In genomic region chr7:91944970-91945369, GRCh38 we compare ENCODE assay signal across 8 cellular contexts. TPM values are rescaled to one million over a fixed set of nuclear protein-coding genes. Genes with fewer than 3 reads are reported as not detected.
DNase-seq lines count a peak whose midpoint lies in the region; ATAC-seq, FAIRE-seq and TF ChIP-seq lines count a peak whose summit lies in the region.
"Not testable (repeated sequence)": the region's sequence is repeated elsewhere in the genome, so short reads cannot be mapped to it uniquely, and the experiment has no call there.

No MANE protein-coding gene starts in this region.

- H3K4me2 ChIP-seq in BLaER1 = peak overlapping the region; percentile 36; the same call in 1 of the 2 replicates
- peak overlapping the region; percentile 19 for H3K4me2 ChIP-seq in GM23248 (ENCODE audit: unreplicated experiment)
- not testable (repeated sequence) for H3K4me2 ChIP-seq in HepG2 (ENCODE audit: low read depth, low read length); trophoblast cell (ENCODE audit: low read length)

- H3K4me3 ChIP-seq in BLaER1; GM23248; HepG2 (replicated peaks in 1 of 3; ENCODE audit: insufficient read depth in 1 of 3, low read depth in 2 of 3, low read length in 3 of 3); trophoblast cell (ENCODE audit: low read depth, low read length); subcutaneous abdominal adipose tissue (ENCODE audit: low read depth in 1 of 5, low read length in 5 of 5); upper lobe of left lung: not testable (repeated sequence)

- H4K12ac ChIP-seq in trophoblast cell (ENCODE audit: low read depth, low read length) = not testable (repeated sequence)

- H3F3A ChIP-seq in GM23248 (ENCODE audit: insufficient read depth) = not testable (repeated sequence)

- CTCF ChIA-PET in WTC11 (lab: Charles Lee); HepG2 (lab: Yijun Ruan, JAX; ENCODE audit: low intra/inter-chr PET ratio, low total read pairs): not testable (repeated sequence)
- CTCF ChIA-PET in MCF 10A (lab: Yijun Ruan, JAX) = interaction anchor here (0.5 to 2.3 kb wide), 4 partner anchors 17 to 277 kb away, joined by 3 to 12 read pairs (median 4); partner anchors contain the start of gene MTERF1

- not testable (repeated sequence) for DNase-seq in GM23248; WTC11 (ENCODE audit: low spot score); MCF 10A (ENCODE audit: unreplicated experiment); HepG2 (ENCODE audit: low spot score); trophoblast cell; upper lobe of left lung

- H3K27me3 ChIP-seq in BLaER1; GM23248 (replicated peaks; ENCODE audit: insufficient read depth); HepG2 (ENCODE audit: control insufficient read depth in 1 of 2, insufficient read depth in 2 of 2, low read length in 2 of 2); trophoblast cell (ENCODE audit: insufficient read depth, low read length); subcutaneous abdominal adipose tissue (ENCODE audit: control insufficient read depth in 5 of 5, insufficient read depth in 4 of 5, low read length in 5 of 5); upper lobe of left lung: not testable (repeated sequence)

- in situ Hi-C loops in GM23248 (cut with MboI); HepG2 (cut with HindIII; ENCODE audit: extremely low pct_ligation_motif_present, low pct_unique_long_range_greater_than_20kb): not testable (repeated sequence)

- H3K27ac Mint-ChIP-seq in WTC11 = not testable (repeated sequence)
- H3K27ac Mint-ChIP-seq in MCF 10A (ENCODE audit: low read depth, unreplicated experiment) = peak overlapping the region; percentile 12

- H2BK5ac ChIP-seq in trophoblast cell (ENCODE audit: low read depth, low read length, poor library complexity) = not testable (repeated sequence)

- H3K9me3 Mint-ChIP-seq in WTC11; MCF 10A (ENCODE audit: unreplicated experiment): not testable (repeated sequence)

- POLR2A ChIA-PET in WTC11 (lab: Charles Lee) = not testable (repeated sequence)
- POLR2A ChIA-PET in MCF 10A (lab: Yijun Ruan, JAX) = interaction anchor here (0.6 to 1.1 kb wide), 5 partner anchors 32 to 80 kb away, joined by 3 to 7 read pairs (median 3); no protein-coding TSS in a partner anchor
- POLR2A ChIA-PET in HepG2 (lab: Yijun Ruan, JAX) = interaction anchor here (1.2 kb wide), 1 partner anchor 64 kb away, joined by 5 read pairs; the partner anchor contains the start of gene MTERF1

- H3K27ac ChIP-seq in BLaER1; HepG2 (ENCODE audit: extremely low read length, insufficient read depth, low read length); trophoblast cell (ENCODE audit: low read depth, low read length): not testable (repeated sequence)
- H3K27ac ChIP-seq in GM23248 = peak overlapping the region; percentile 57
- H3K27ac ChIP-seq in subcutaneous abdominal adipose tissue (ENCODE audit: low read depth, low read length) = peak overlapping the region; percentile 86
- H3K27ac ChIP-seq in upper lobe of left lung = peak overlapping the region; percentile 40 to 72 (median 52)

- H3K9me2 ChIP-seq in GM23248 (ENCODE audit: insufficient read depth) = not testable (repeated sequence)

- H3K36me3 ChIP-seq in BLaER1 = peaks cover 12% of the 10 kb centered on the region; the same call in 1 of the 2 replicates
- H3K36me3 ChIP-seq in GM23248 (ENCODE audit: low read depth); HepG2 (replicated peaks in 1 of 2; ENCODE audit: control insufficient read depth in 1 of 2, insufficient read depth in 2 of 2, low read length in 2 of 2); trophoblast cell (ENCODE audit: control insufficient read depth in 1 of 2, insufficient read depth in 2 of 2, low read length in 2 of 2); subcutaneous abdominal adipose tissue (ENCODE audit: control insufficient read depth in 5 of 5, insufficient read depth in 5 of 5, low read length in 5 of 5); upper lobe of left lung: not testable (repeated sequence)

- H2BK120ac ChIP-seq in trophoblast cell (ENCODE audit: insufficient read depth, low read length, poor library complexity) = not testable (repeated sequence)

- not testable (repeated sequence) for H2AK5ac ChIP-seq in trophoblast cell (ENCODE audit: low read length)

- H3K4me1 Mint-ChIP-seq in WTC11 = peaks cover 11% of the 10 kb centered on the region
- H3K4me1 Mint-ChIP-seq in MCF 10A (ENCODE audit: insufficient read depth, unreplicated experiment) = not testable (repeated sequence)

- peaks cover 51% of the 10 kb centered on the region for H3K4me1 ChIP-seq in BLaER1
- peaks cover 21% of the 10 kb centered on the region; the same call in 1 of the 2 replicates for H3K4me1 ChIP-seq in GM23248 (ENCODE audit: insufficient read depth)
- peaks cover 33% of the 10 kb centered on the region for H3K4me1 ChIP-seq in HepG2 (ENCODE audit: insufficient read depth, low read length)
- not testable (repeated sequence) for H3K4me1 ChIP-seq in trophoblast cell (ENCODE audit: control insufficient read depth in 1 of 2, insufficient read depth in 2 of 2, low read length in 2 of 2)
- peaks cover 0 to 41% (median 37%) of the 10 kb centered on the region in 5 donors for H3K4me1 ChIP-seq in subcutaneous abdominal adipose tissue (ENCODE audit: control insufficient read depth in 5 of 5, insufficient read depth in 5 of 5, low read length in 5 of 5)
- H3K4me1 ChIP-seq in upper lobe of left lung = peaks cover 26 to 46% (median 34%) of the 10 kb centered on the region in 4 donors

- not testable (repeated sequence) for H3K36me3 Mint-ChIP-seq in WTC11; MCF 10A (ENCODE audit: insufficient read depth, unreplicated experiment)

- TF ChIP-seq RAD21 in HepG2 (CRISPR knock-in tag; IDR thresholded peaks at IDR 0.05) = not testable (repeated sequence)

- H2BK12ac ChIP-seq in trophoblast cell (ENCODE audit: low read length) = not testable (repeated sequence)

- H3K79me2 ChIP-seq in GM23248 (ENCODE audit: insufficient read depth) (peaks cover 97% of the 10 kb centered on the region), HepG2 (ENCODE audit: insufficient read depth, low read length) (peaks cover 78% of the 10 kb centered on the region)
- not testable (repeated sequence) for H3K79me2 ChIP-seq in trophoblast cell (ENCODE audit: control insufficient read depth, insufficient read depth, low read length, poor library complexity)

- TF ChIP-seq POLR2A in HepG2 (IDR thresholded peaks at IDR 0.05; ENCODE audit: insufficient read depth in 1 of 2, low read depth in 2 of 2, low read length in 2 of 2); upper lobe of left lung (IDR thresholded peaks at IDR 0.05): not testable (repeated sequence)

- not testable (repeated sequence) for H3K9me3 ChIP-seq in BLaER1; GM23248 (ENCODE audit: low read depth); HepG2 (ENCODE audit: low read length); trophoblast cell (ENCODE audit: insufficient read depth, low read depth, low read length); subcutaneous abdominal adipose tissue (ENCODE audit: control insufficient read depth in 5 of 5, low read length in 5 of 5); upper lobe of left lung

- not testable (repeated sequence) for H3K79me1 ChIP-seq in trophoblast cell (ENCODE audit: low read length)

- not testable (repeated sequence) for H3K9ac ChIP-seq in BLaER1; HepG2 (ENCODE audit: insufficient read depth, low read depth, low read length); trophoblast cell (ENCODE audit: low read length)
- 0 out of 2 replicates have a peak overlapping the region, but pooled peaks have one; percentile 6 for H3K9ac ChIP-seq in GM23248
- H3K9ac ChIP-seq in subcutaneous abdominal adipose tissue (ENCODE audit: low read length in 5 of 5) = peak overlapping the region in 2 of 5 donors; percentile 19 to 24

- FAIRE-seq in HepG2 (lab: Jason Lieb, UNC) = not testable (repeated sequence)

- TF ChIP-seq CTCF in WTC11 (IDR thresholded peaks at IDR 0.05); MCF 10A (IDR thresholded peaks at IDR 0.05; ENCODE audit: unreplicated experiment); HepG2 (CRISPR knock-in tag; IDR thresholded peaks at IDR 0.05); upper lobe of left lung (IDR thresholded peaks at IDR 0.05): not testable (repeated sequence)

- H2AFZ ChIP-seq in GM23248; HepG2 (ENCODE audit: low read length); trophoblast cell (ENCODE audit: insufficient read depth, low read length, poor library complexity): not testable (repeated sequence)

- intact Hi-C loops in MCF 10A (cut with micrococcal nuclease) = not testable (repeated sequence)
- intact Hi-C loops in HepG2 (cut with micrococcal nuclease; ENCODE audit: unreplicated experiment) = loop anchor here (5.0 kb wide), 1 partner anchor 97 kb away; no protein-coding TSS in a partner anchor

- H4K91ac ChIP-seq in trophoblast cell (ENCODE audit: low read depth, low read length) = not testable (repeated sequence)

- H3K4ac ChIP-seq in trophoblast cell (ENCODE audit: low read depth, low read length) = peak overlapping the region; percentile 55

- 91 to 92% methylated on average over 5 of the region's 5 CpGs for WGBS in GM23248 (ENCODE audit: low coverage in 1 of 2, low lambda C conversion rate in 2 of 2, missing lambda C conversion rate in 2 of 2), 2 experiments
- 96% methylated on average over 5 of the region's 5 CpGs for WGBS in HepG2 (ENCODE audit: low lambda C conversion rate)
- WGBS in trophoblast cell (ENCODE audit: extremely low coverage, insufficient coverage, insufficient read length) = no CpG with 5 or more reads among the region's 5 CpGs
- WGBS in upper lobe of left lung, 2 donors = 94 to 98% methylated on average over 5 of the region's 5 CpGs

- ATAC-seq in WTC11; HepG2; upper lobe of left lung (ENCODE audit: low FRiP score in 2 of 2): not testable (repeated sequence)

- H3K27me3 Mint-ChIP-seq in WTC11 (ENCODE audit: low read depth); MCF 10A (ENCODE audit: insufficient read depth, unreplicated experiment): not testable (repeated sequence)

- H3K4me3 Mint-ChIP-seq in WTC11; MCF 10A (ENCODE audit: unreplicated experiment): not testable (repeated sequence)

- not testable (repeated sequence) for BruUV-seq in MCF 10A (replicated peaks; lab: Mats Ljungman, UMichigan); HepG2 (replicated peaks; lab: Mats Ljungman, UMichigan)

- not testable (repeated sequence) for H3K18ac ChIP-seq in trophoblast cell (ENCODE audit: low read length)

- not testable (repeated sequence) for H3K14ac ChIP-seq in trophoblast cell (ENCODE audit: low read length)

- H3K23ac ChIP-seq in trophoblast cell (ENCODE audit: low read length) = not testable (repeated sequence)

- H4K8ac ChIP-seq in trophoblast cell (ENCODE audit: low read depth, low read length) = not testable (repeated sequence)

- H4K20me1 ChIP-seq in BLaER1 = peaks cover 79% of the 10 kb centered on the region
- H4K20me1 ChIP-seq in GM23248 (ENCODE audit: insufficient read depth) = not testable (repeated sequence)
- peaks cover 37% of the 10 kb centered on the region for H4K20me1 ChIP-seq in HepG2 (ENCODE audit: insufficient read depth, low read length)

- TF ChIP-seq EP300 in HepG2 (IDR thresholded peaks at IDR 0.05; ENCODE audit: low read depth in 2 of 2, low read length in 2 of 2); HepG2 (CRISPR knock-in tag; IDR thresholded peaks at IDR 0.05; ENCODE audit: borderline replicate concordance); upper lobe of left lung (IDR thresholded peaks at IDR 0.05): not testable (repeated sequence)

RNA-seq across cellular contexts. Expression of gene AKAP9, which starts 4.3 kb away (rescaled TPM):
- 24.1 and 24.7 TPM in 2 replicates for total RNA-seq in GM23248 (2014; rRNA removed; shearing (Covaris generic))
- 31.3 and 38.8 TPM in 2 replicates for polyA plus RNA-seq in GM23248 (2016; fragmentation: Nextera tagmentation; extraction: Ambion mirVana)
- total RNA-seq in WTC11 (2021) = 29.4 to 35.2 TPM (median 32.7 TPM) in 3 replicates
- total RNA-seq in MCF 10A (2022) = 36.8 and 39.2 TPM in 2 replicates
- 33.1 TPM in 2 replicates for total RNA-seq in HepG2 (2016; rRNA removed; fragmentation: Illumina TruSeq; extraction: Trizol)
- 5.4 and 6.2 TPM in 2 replicates for total RNA-seq in HepG2 (2016; cell fraction: cytosol; rRNA removed; fragmentation: Illumina TruSeq; extraction: Trizol; ENCODE audit: low read depth)
- total RNA-seq in HepG2 (2016; cell fraction: insoluble cytoplasmic fraction; rRNA removed; fragmentation: Illumina TruSeq; extraction: Trizol) = 26.0 and 31.4 TPM in 2 replicates
- total RNA-seq in HepG2 (2016; cell fraction: membrane; rRNA removed; fragmentation: Illumina TruSeq; extraction: Trizol) = 9.8 and 10.3 TPM in 2 replicates
- total RNA-seq in HepG2 (2016; cell fraction: nucleus; rRNA removed; fragmentation: Illumina TruSeq; extraction: Trizol) = 68.4 and 70.2 TPM in 2 replicates
- polyA plus RNA-seq in HepG2 (2011; rRNA removed) = 18.7 and 27.6 TPM in 2 replicates
- 5.5 and 8.3 TPM in 2 replicates for polyA plus RNA-seq in HepG2 (2011; cell fraction: cytosol; rRNA removed)
- polyA plus RNA-seq in HepG2 (2011; cell fraction: nucleus; rRNA removed) = 21.5 and 24.1 TPM in 2 replicates
- 19.9 and 29.3 TPM in 2 replicates for polyA plus RNA-seq in HepG2 (2012)
- 0.90 and 1.5 TPM in 2 replicates for polyA plus RNA-seq in HepG2 (2016; cell fraction: cytosol; fragmentation: Illumina TruSeq; extraction: Trizol; ENCODE audit: low read depth)
- polyA plus RNA-seq in HepG2 (2016; cell fraction: insoluble cytoplasmic fraction; fragmentation: Illumina TruSeq; extraction: Trizol; ENCODE audit: low read depth) = 14.3 and 15.6 TPM in 2 replicates
- 2.3 and 2.7 TPM in 2 replicates for polyA plus RNA-seq in HepG2 (2016; cell fraction: membrane; fragmentation: Illumina TruSeq; extraction: Trizol; ENCODE audit: low read depth)
- 48.6 and 50.1 TPM in 2 replicates for polyA plus RNA-seq in HepG2 (2016; cell fraction: nucleus; fragmentation: Illumina TruSeq; extraction: Trizol; ENCODE audit: insufficient read depth, low read depth)
- 12.9 and 13.7 TPM in 2 replicates for polyA minus RNA-seq in HepG2 (2011; rRNA and poly(A)+ RNA removed; ENCODE audit: low replicate concordance)
- 29.7 and 37.4 TPM in 2 replicates for polyA minus RNA-seq in HepG2 (2011; cell fraction: cytosol; rRNA and poly(A)+ RNA removed)
- polyA minus RNA-seq in HepG2 (2011; cell fraction: nucleus; rRNA and poly(A)+ RNA removed) = 169 and 174 TPM in 2 replicates
- 19.8 and 20.1 TPM in 2 replicates for polyA plus RNA-seq in trophoblast cell (2013)
- total RNA-seq in upper lobe of left lung = 100 to 1,000 TPM in 2 of 6 donors, 10 to 100 TPM in 4; 61.0 to 224 (median 78.4) TPM
